ENCODE assay signal across 8 cellular contexts in genomic region chr17:50547035-50547735, GRCh38. TPM values are rescaled to one million over a fixed set of nuclear protein-coding genes. Genes with fewer than 3 reads are reported as not detected.
DNase-seq lines count a peak whose midpoint lies in the region; ATAC-seq, FAIRE-seq and TF ChIP-seq lines count a peak whose summit lies in the region.

Gene SPATA20 (plus strand): TSS chr17:50547174. CDS start chr17:50547209, 35 bp downstream.

- TF ChIP-seq POLR2A in GM12891 (IDR thresholded peaks at IDR 0.05; ENCODE audit: low read depth, low read length): peak; percentile 61; the same call in 1 of the 2 replicates

- DNase-seq in GM12891 (ENCODE audit: insufficient read length, low spot score) (peak; percentile 96), NCI-H187 (lab: John Stamatoyannopoulos, UW) (peak; percentile 72 to 76), T1000 (lab: John Stamatoyannopoulos, UW) (peak; percentile 85), astrocyte of the hippocampus (ENCODE audit: low read depth, low spot score) (peak; percentile 97), hypothalamus (lab: John Stamatoyannopoulos, UW) (peak in 48 of 51 donors; percentile 22 to 90 (median 72)), sciatic nerve (ENCODE audit: low spot score) (peak; percentile 94)

- ATAC-seq in HG02840 (IDR thresholded peaks at IDR 0.05; ENCODE audit: low FRiP score, unreplicated experiment) (peak; percentile 68), sciatic nerve (peak; percentile 87), HG02970 (IDR thresholded peaks at IDR 0.05; ENCODE audit: low FRiP score, unreplicated experiment) (no peak)

- intact Hi-C loops in sciatic nerve (cut with DNase I): loop anchor here (5.0 kb wide), 1 partner anchor 295 kb away; no protein-coding TSS in a partner anchor

- FAIRE-seq in GM12891 (lab: Jason Lieb, UNC): peak; percentile 91

TF ChIP-seq in GM12891, 5 proteins besides CTCF, POLR2A, EP300 and RAD21:
- TF ChIP-seq PAX5 (IDR thresholded peaks at IDR 0.05; ENCODE audit: insufficient read depth, low read length, severe bottlenecking): no peak
- peak; percentile 11; the same call in 1 of the 2 replicates for TF ChIP-seq TAF1 (IDR thresholded peaks at IDR 0.05; ENCODE audit: low read depth, low read length)
- TF ChIP-seq SPI1 (IDR thresholded peaks at IDR 0.05; ENCODE audit: low read depth, low read length): peak; percentile 50

RNA-seq across cellular contexts. Expression of gene SPATA20, which starts in this region (rescaled TPM):
- 26.5 TPM for polyA plus RNA-seq in GM12891 (2012; ENCODE audit: low read depth, missing spikeins)
- total RNA-seq in sciatic nerve: 37.5 TPM
